Comparison of ENCODE assay signal across 21 cellular contexts in the genomic region with DNA sequence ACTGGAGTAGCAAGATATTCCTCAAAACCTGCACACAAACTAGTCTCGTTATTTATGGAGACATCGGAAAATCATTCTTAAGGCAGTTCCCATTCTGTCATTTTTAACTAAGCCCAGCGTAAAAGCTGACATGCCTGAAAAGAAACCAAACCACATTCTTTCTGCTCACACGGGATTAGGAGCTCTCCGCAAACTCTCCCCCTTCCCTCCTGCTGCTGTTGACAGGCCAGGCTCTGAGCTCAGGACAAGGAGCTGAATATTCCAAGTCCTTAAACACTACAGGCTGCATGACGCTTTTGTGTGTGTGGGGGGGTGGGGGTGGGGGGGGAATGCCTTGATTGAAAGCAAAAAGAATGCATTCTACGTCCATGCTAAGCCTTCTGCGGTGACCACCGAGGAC. TPM values are rescaled to one million over a fixed set of nuclear protein-coding genes. Genes with fewer than 3 reads are reported as not detected.
DNase-seq lines count a peak whose midpoint lies in the region; TF ChIP-seq lines count a peak whose summit lies in the region.
"Had no signal": no experiment of that assay in that cellular context is flagged by ENCODE, and none has a peak within 500 bp of the region (broad histone marks: within the 10 kb centered on the region; RNA-seq: fewer than 3 reads in every experiment).

No MANE protein-coding gene starts in this region.

- DNase-seq in ELF-1 (ENCODE audit: low read depth, low spot score) (peak; percentile 68), astrocyte of the hippocampus (ENCODE audit: low read depth, low spot score) (peak; percentile 79), iPS-NIHi7 (ENCODE audit: extremely low spot score) (peak; percentile 60), smooth muscle cell (lab: John Stamatoyannopoulos, UW; ENCODE audit: unreplicated experiment) (no peak), DMS79 treated with DMSO at 0.1 percent for 48 hours (lab: John Stamatoyannopoulos, UW) (no peak), ACHN (no peak), osteoblast (ENCODE audit: insufficient read length, low spot score, missing footprints) (no peak)
- DNase-seq: activated CD8-positive, alpha-beta T cell treated with anti-CD3 and anti-CD28 coated beads, Interleukin-2, amount 10 ng/mL, durations not matched to agents 7 days and 5 days; activated naive CD4-positive, alpha-beta T cell; activated T-cell treated with anti-CD3 and anti-CD28 coated beads, Interleukin-2, amount 50 U/mL, for 1 hour; CD8-positive, alpha-beta T cell; central memory CD4-positive, alpha-beta T cell; esophagus squamous epithelium; left ventricle myocardium superior; NCI-H1417; stimulated activated CD8-positive, alpha-beta memory T cell treated with anti-CD3 and anti-CD28 coated beads, Interleukin-4, amount 100 ng/mL, for 48 hours had no signal

- H3K9ac ChIP-seq in smooth muscle cell (ENCODE audit: low read depth), result no peak overlapping the region

- H3K79me2 ChIP-seq in smooth muscle cell (ENCODE audit: low read depth) (no peaks in the 10 kb centered on the region), osteoblast (ENCODE audit: insufficient read depth, low read length) (no peaks in the 10 kb centered on the region)

- H3F3A ChIP-seq in smooth muscle cell (ENCODE audit: low read depth), result peaks cover 9% of the 10 kb centered on the region

- TF ChIP-seq CTCF in smooth muscle cell (IDR thresholded peaks at IDR 0.05; ENCODE audit: borderline replicate concordance, insufficient read depth, poor library complexity, severe bottlenecking) (no peak), osteoblast (IDR thresholded peaks at IDR 0.05; ENCODE audit: extremely low read depth, low read depth, low read length) (no peak)

- H3K4me2 ChIP-seq in smooth muscle cell (peak overlapping the region; percentile 77), osteoblast (ENCODE audit: insufficient read depth, low read length) (no peak overlapping the region)

- H2AFZ ChIP-seq in smooth muscle cell (ENCODE audit: low read depth) (no peak overlapping the region), osteoblast (ENCODE audit: low read length) (no peak overlapping the region)

- H3K4me3 ChIP-seq in smooth muscle cell (no peak overlapping the region), osteoblast (ENCODE audit: insufficient read depth, low read length) (no peak overlapping the region)
- H3K4me3 ChIP-seq: esophagus squamous epithelium, SK-N-MC had no signal

- H4K20me1 ChIP-seq in smooth muscle cell (ENCODE audit: low read depth) (no peaks in the 10 kb centered on the region), osteoblast (ENCODE audit: insufficient read depth, low read length) (no peaks in the 10 kb centered on the region)

- H3K36me3 ChIP-seq in smooth muscle cell (ENCODE audit: low read depth) (no peaks in the 10 kb centered on the region), osteoblast (ENCODE audit: insufficient read depth, low read length) (no peaks in the 10 kb centered on the region)
- H3K36me3 ChIP-seq: esophagus squamous epithelium had no signal

- 6% methylated on average over 9 of the region's 9 CpGs for WGBS in smooth muscle cell (ENCODE audit: low lambda C conversion rate)

- peaks cover 32% of the 10 kb centered on the region for H3K4me1 ChIP-seq in smooth muscle cell (ENCODE audit: low read depth)
- peaks cover 2% of the 10 kb centered on the region for H3K4me1 ChIP-seq in osteoblast (ENCODE audit: insufficient read depth, low read length)

- in situ Hi-C loops in ACHN (cut with HindIII; ENCODE audit: low pct_ligation_motif_present, low pct_unique_long_range_greater_than_20kb, low sequenced_read_pairs), result no loop called here

- H3K27ac ChIP-seq in smooth muscle cell (ENCODE audit: low read depth), result peak overlapping the region; percentile 54
- H3K27ac ChIP-seq in osteoblast (ENCODE audit: low read depth, low read length), result no peak overlapping the region
- H3K27ac ChIP-seq: esophagus squamous epithelium, SK-N-MC had no signal

- H3K27me3 ChIP-seq in smooth muscle cell (ENCODE audit: low read depth) (peaks cover 66% of the 10 kb centered on the region), osteoblast (ENCODE audit: insufficient read depth, low read length) (peaks cover 79% of the 10 kb centered on the region)

- H3K9me3 ChIP-seq in smooth muscle cell (replicated peaks; ENCODE audit: low read depth) (no peaks in the 10 kb centered on the region), osteoblast (ENCODE audit: low read depth, low read length) (no peaks in the 10 kb centered on the region)
- H3K9me3 ChIP-seq: esophagus squamous epithelium had no signal

RNA-seq across cellular contexts. Expression of gene OLIG1, which starts 5.2 kb away (rescaled TPM):
- not detected in 2 replicates for total RNA-seq in smooth muscle cell
- polyA plus RNA-seq in smooth muscle cell, result not detected in 2 replicates
- total RNA-seq in osteoblast, result not detected in 2 replicates
- total RNA-seq: activated CD8-positive, alpha-beta T cell treated with anti-CD3 and anti-CD28 coated beads, Interleukin-2, amount 10 ng/mL, durations not matched to agents 7 days and 5 days; CD8-positive, alpha-beta T cell; esophagus squamous epithelium; glomerular endothelial cell; H4; HepG2; T-helper 2 cell treated with Interferon-gamma antibody and Interleukin-4, amounts not matched to agents 100 ng/mL and 5 ng/mL, for 36 hours had no signal
- polyA plus RNA-seq: HepG2 had no signal

RNA-seq across cellular contexts. Expression of gene OLIG2, which starts 49.4 kb away (rescaled TPM):
- total RNA-seq in smooth muscle cell, result not detected in 2 replicates
- not detected in 2 replicates for polyA plus RNA-seq in smooth muscle cell
- not detected in 2 replicates for total RNA-seq in osteoblast
- total RNA-seq: activated CD8-positive, alpha-beta T cell treated with anti-CD3 and anti-CD28 coated beads, Interleukin-2, amount 10 ng/mL, durations not matched to agents 7 days and 5 days; CD8-positive, alpha-beta T cell; esophagus squamous epithelium; glomerular endothelial cell; HepG2; left ventricle myocardium superior; T-helper 2 cell treated with Interferon-gamma antibody and Interleukin-4, amounts not matched to agents 100 ng/mL and 5 ng/mL, for 36 hours had no signal
- polyA plus RNA-seq: HepG2 had no signal

Comparison
In these comparisons a context has a peak if more than half of its experiments do, and no peak if none do; other contexts are left out.
1. DNase-seq: peak in ELF-1 (single experiment), astrocyte of the hippocampus (single experiment) and iPS-NIHi7 (single experiment); none in smooth muscle cell (single experiment), DMS79 treated with DMSO at 0.1 percent for 48 hours (single experiment), ACHN (single experiment) and osteoblast (single experiment).